ENCODE assay signal across 17 cellular contexts in genomic region chr2:236576978-236577377, GRCh38. TPM values are rescaled to one million over a fixed set of nuclear protein-coding genes. Genes with fewer than 3 reads are reported as not detected.
DNase-seq lines count a peak whose midpoint lies in the region; ATAC-seq and TF ChIP-seq lines count a peak whose summit lies in the region.
"Had no signal": no experiment of that assay in that cellular context is flagged by ENCODE, and none has a peak within 500 bp of the region (broad histone marks: within the 10 kb centered on the region; RNA-seq: fewer than 3 reads in every experiment).

No MANE protein-coding gene starts in this region.

- no peak overlapping the region for H3K4me3 ChIP-seq in heart right ventricle
- no peak overlapping the region for H3K4me3 ChIP-seq in transverse colon
- no peak overlapping the region for H3K4me3 ChIP-seq in CD4-positive, alpha-beta memory T cell (ENCODE audit: low read length in 2 of 2)
- H3K4me3 ChIP-seq: adrenal gland, K562, prostate gland had no signal

- peak overlapping the region; percentile 96 for H3K27ac Mint-ChIP-seq in neural crest cell (ENCODE audit: unreplicated experiment)
- H3K27ac Mint-ChIP-seq in CD4-positive, alpha-beta memory T cell: peak overlapping the region in 2 of 7 donors; percentile 48 to 72
- H3K27ac Mint-ChIP-seq: activated T-helper 17 cell treated with anti-CD3 and anti-CD28 coated beads, Interleukin-2, amount 50 U/mL, for 72 hours had no signal

- peaks cover 21% of the 10 kb centered on the region for H3K36me3 Mint-ChIP-seq in neural crest cell (ENCODE audit: low read depth)
- H3K36me3 Mint-ChIP-seq in CD4-positive, alpha-beta memory T cell: peaks cover 20 to 32% of the 10 kb centered on the region in 2 donors

- peaks cover 6 to 84% (median 60%) of the 10 kb centered on the region in 9 donors for H3K4me1 ChIP-seq in heart right ventricle
- peaks cover 0 to 9% (median 0%) of the 10 kb centered on the region in 4 donors for H3K4me1 ChIP-seq in transverse colon
- H3K4me1 ChIP-seq in CD4-positive, alpha-beta memory T cell (ENCODE audit: insufficient read depth, low read length): no peaks in the 10 kb centered on the region
- H3K4me1 ChIP-seq: adrenal gland, prostate gland had no signal

- TF ChIP-seq POLR2A in transverse colon (IDR thresholded peaks at IDR 0.05): no peak

- ATAC-seq in heart right ventricle: peak in 2 of 8 donors; percentile 6 to 9
- ATAC-seq in left ventricle myocardium superior: no peak
- ATAC-seq in HG02852 (IDR thresholded peaks at IDR 0.05; ENCODE audit: unreplicated experiment): no peak
- ATAC-seq: activated T-helper 17 cell treated with anti-CD3 and anti-CD28 coated beads, Interleukin-2, amount 50 U/mL, for 72 hours; K562 had no signal

- peak overlapping the region in 8 of 10 donors; percentile 12 to 76 (median 58) for H3K27ac ChIP-seq in heart right ventricle
- peak overlapping the region; percentile 81 for H3K27ac ChIP-seq in cingulate gyrus (ENCODE audit: low read depth, low read length)
- H3K27ac ChIP-seq in transverse colon: peak overlapping the region; percentile 54 to 64 (median 60)
- no peak overlapping the region for H3K27ac ChIP-seq in CD4-positive, alpha-beta memory T cell (ENCODE audit: low read depth, low read length)
- H3K27ac ChIP-seq: adrenal gland, prostate gland, RWPE1 had no signal

- H3K27me3 Mint-ChIP-seq in neural crest cell (ENCODE audit: low read depth): peaks cover 3% of the 10 kb centered on the region
- no peaks in the 10 kb centered on the region for H3K27me3 Mint-ChIP-seq in CD4-positive, alpha-beta memory T cell
- H3K27me3 Mint-ChIP-seq: activated T-helper 17 cell treated with anti-CD3 and anti-CD28 coated beads, Interleukin-2, amount 50 U/mL, for 72 hours had no signal

- H3K27me3 ChIP-seq in heart right ventricle: no peaks in the 10 kb centered on the region
- H3K27me3 ChIP-seq in transverse colon: no peaks in the 10 kb centered on the region
- H3K27me3 ChIP-seq in CD4-positive, alpha-beta memory T cell (ENCODE audit: insufficient read depth, low read length): no peaks in the 10 kb centered on the region
- H3K27me3 ChIP-seq: adrenal gland had no signal

- H3K9me3 ChIP-seq in heart right ventricle (no peaks in the 10 kb centered on the region), transverse colon (no peaks in the 10 kb centered on the region)
- H3K9me3 ChIP-seq in CD4-positive, alpha-beta memory T cell (ENCODE audit: control insufficient read depth in 1 of 2, low read length in 2 of 2): no peaks in the 10 kb centered on the region
- H3K9me3 ChIP-seq: adrenal gland, prostate gland had no signal

- H3K9me3 Mint-ChIP-seq in neural crest cell: no peaks in the 10 kb centered on the region
- H3K9me3 Mint-ChIP-seq in CD4-positive, alpha-beta memory T cell: no peaks in the 10 kb centered on the region
- H3K9me3 Mint-ChIP-seq: activated T-helper 17 cell treated with anti-CD3 and anti-CD28 coated beads, Interleukin-2, amount 50 U/mL, for 72 hours had no signal

- DNase-seq in heart right ventricle (no peak), left ventricle myocardium superior (no peak), neural crest cell (ENCODE audit: low read depth, low spot score) (no peak), transverse colon (no peak), amygdala (lab: John Stamatoyannopoulos, UW) (no peak)
- DNase-seq in CD4-positive, alpha-beta memory T cell: no peak
- DNase-seq: activated CD8-positive, alpha-beta memory T cell treated with anti-CD3 and anti-CD28 coated beads for 24 hours; adrenal gland; DMS53; NCI-H82; T-helper 1 cell had no signal

- CTCF ChIA-PET in CD4-positive, alpha-beta memory T cell (lab: Charles Lee; ENCODE audit: partially characterized antibody): interaction anchor here (0.9 to 4.2 kb wide), 3 partner anchors 13 to 224 kb away, joined by 3 to 26 read pairs (median 3); no protein-coding TSS in a partner anchor

- H3K4me1 Mint-ChIP-seq in neural crest cell: peaks cover 76% of the 10 kb centered on the region
- peaks cover 0 to 4% (median 0%) of the 10 kb centered on the region in 4 donors for H3K4me1 Mint-ChIP-seq in CD4-positive, alpha-beta memory T cell

- peak overlapping the region; percentile 1 for H3K4me3 Mint-ChIP-seq in neural crest cell
- no peak overlapping the region for H3K4me3 Mint-ChIP-seq in CD4-positive, alpha-beta memory T cell
- H3K4me3 Mint-ChIP-seq: activated T-helper 17 cell treated with anti-CD3 and anti-CD28 coated beads, Interleukin-2, amount 50 U/mL, for 72 hours had no signal

- intact Hi-C loops in heart right ventricle (cut with DNase I): loop anchor here in 6 of 10 donors (10.0 kb wide), 5 partner anchors 88 to 298 kb away; no protein-coding TSS in a partner anchor
- intact Hi-C loops in left ventricle myocardium superior (cut with micrococcal nuclease): loop anchor here (10.0 kb wide), 2 partner anchors 98 to 158 kb away; no protein-coding TSS in a partner anchor
- intact Hi-C loops in transverse colon (cut with DNase I; ENCODE audit: low total_unique reads): no loop called here
- intact Hi-C loops in CD4-positive, alpha-beta memory T cell (cut with micrococcal nuclease): no loop called here

- no peak for TF ChIP-seq EP300 in transverse colon (IDR thresholded peaks at IDR 0.05; ENCODE audit: low read depth)

- TF ChIP-seq CTCF in heart right ventricle (IDR thresholded peaks at IDR 0.05): no peak
- no peak for TF ChIP-seq CTCF in neural crest cell (conservative IDR thresholded peaks at IDR 0.05)
- TF ChIP-seq CTCF in transverse colon (IDR thresholded peaks at IDR 0.05): no peak

- WGBS in heart right ventricle, 2 donors: 77% methylated on average over 12 of the region's 12 CpGs
- 80% methylated on average over 12 of the region's 12 CpGs; no CpG with 5 or more reads in 1 of the 2 donors for WGBS in transverse colon (ENCODE audit: low coverage in 1 of 2), 2 donors

- H3K36me3 ChIP-seq in heart right ventricle: peaks cover 0 to 41% (median 15%) of the 10 kb centered on the region in 9 donors
- H3K36me3 ChIP-seq in transverse colon: no peaks in the 10 kb centered on the region
- peaks cover 9% of the 10 kb centered on the region for H3K36me3 ChIP-seq in CD4-positive, alpha-beta memory T cell (ENCODE audit: insufficient read depth, low read length)
- H3K36me3 ChIP-seq: adrenal gland, prostate gland had no signal

- POLR2A ChIA-PET in CD4-positive, alpha-beta memory T cell (lab: Charles Lee; ENCODE audit: partially characterized antibody): no interaction called here

- in situ Hi-C loops in transverse colon (cut with MboI; ENCODE audit: low pct_ligation_motif_present in 1 of 4, low pct_unique_long_range_greater_than_20kb in 1 of 4, low sequenced_read_pairs in 3 of 4): no loop called here

RNA-seq across cellular contexts. Expression of gene ACKR3, which starts 7.4 kb away (rescaled TPM):
- total RNA-seq in heart right ventricle (100 to 1,000 TPM in 1 of 10 donors, 10 to 100 TPM in 9; 17.7 to 102 (median 49.3) TPM), left ventricle myocardium superior (25.4 TPM), neural crest cell (24.5 and 26.2 TPM in 2 replicates), transverse colon (10 to 100 TPM in 1 of 4 donors, 1 to 10 TPM in 3; 4.2 to 16.5 (median 7.7) TPM)
- polyA plus RNA-seq in heart right ventricle: 10 to 100 TPM; 18.5 to 23.2 TPM
- total RNA-seq in CD4-positive, alpha-beta memory T cell: 1 to 10 TPM; 4.2 TPM
- 1 to 10 TPM; 3.7 to 4.5 TPM for polyA plus RNA-seq in CD4-positive, alpha-beta memory T cell
- polyA plus RNA-seq: K562 had no signal

Comparison
In these comparisons a context has a peak if more than half of its experiments do, and no peak if none do; other contexts are left out.
1. intact Hi-C loops: an anchor here in heart right ventricle (10.0 kb wide) and left ventricle myocardium superior (10.0 kb wide); none called in transverse colon and CD4-positive, alpha-beta memory T cell.